In the genomic region with DNA sequence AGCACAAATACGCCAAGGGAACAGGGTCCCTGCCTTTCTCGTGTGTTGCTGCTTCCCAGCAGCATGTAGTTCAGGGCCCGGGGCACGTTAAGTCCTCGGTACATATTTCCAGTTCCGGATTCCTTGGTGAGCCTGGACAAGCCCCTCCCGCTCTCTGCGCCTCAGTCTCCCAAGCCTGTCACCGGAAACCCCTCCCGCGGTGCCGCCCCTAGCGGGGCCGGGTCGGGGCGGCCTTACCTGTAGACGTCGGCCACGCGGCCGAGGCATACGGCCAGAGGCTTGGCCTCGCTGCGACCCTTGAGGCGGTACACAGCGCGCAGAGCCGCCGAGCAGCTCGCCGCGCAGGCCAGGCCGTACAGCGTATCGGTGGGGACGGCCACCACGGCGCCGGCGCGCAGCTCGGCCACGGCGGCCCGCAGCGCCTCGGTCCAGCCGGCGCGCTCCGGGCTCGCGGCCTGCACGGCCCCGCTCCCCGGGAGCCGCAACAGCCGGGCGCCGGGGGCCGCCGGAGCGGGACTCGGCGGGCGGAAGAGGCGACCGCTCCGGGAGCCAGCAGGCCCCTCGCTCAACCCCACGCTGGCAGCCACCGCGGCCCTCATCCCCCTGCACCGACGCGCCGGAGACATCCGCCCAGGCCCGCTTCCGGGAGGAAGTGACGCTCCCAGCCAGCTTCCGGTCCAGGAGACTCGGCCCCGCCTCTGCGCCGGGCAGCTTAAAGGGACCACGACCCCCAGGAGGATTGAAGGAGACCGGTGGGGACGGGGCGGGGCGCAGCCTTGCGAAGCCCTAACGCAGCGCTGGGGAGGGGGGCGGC, we compare ENCODE assay signal across 1 cellular context.
A peak's percentile ranks its signal among the peaks of the same experiment; 100 is the strongest.
TF ChIP-seq lines count a peak whose summit lies in the region.

A gene (plus strand): TSS at position 236 of the 814 bp plus-strand sequence. CDS start 615 bp downstream, outside the sequence.
A gene with protein sequence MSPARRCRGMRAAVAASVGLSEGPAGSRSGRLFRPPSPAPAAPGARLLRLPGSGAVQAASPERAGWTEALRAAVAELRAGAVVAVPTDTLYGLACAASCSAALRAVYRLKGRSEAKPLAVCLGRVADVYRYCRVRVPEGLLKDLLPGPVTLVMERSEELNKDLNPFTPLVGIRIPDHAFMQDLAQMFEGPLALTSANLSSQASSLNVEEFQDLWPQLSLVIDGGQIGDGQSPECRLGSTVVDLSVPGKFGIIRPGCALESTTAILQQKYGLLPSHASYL (minus strand): TSS at position 654 of the 814 bp plus-strand sequence. CDS start 28 bp downstream, at position 626.

TF ChIP-seq in HepG2, 621 proteins besides CTCF, POLR2A, EP300 and RAD21 (continued from another document and continues in another):
- no peak for TF ChIP-seq HNF4G (IDR thresholded peaks at IDR 0.05; ENCODE audit: borderline replicate concordance, low read depth, low read length)
- no peak; the same call in 1 of the 2 replicates for TF ChIP-seq HNF4G (CRISPR knock-in tag; IDR thresholded peaks at IDR 0.05; ENCODE audit: borderline replicate concordance, low read depth)
- TF ChIP-seq FOSL2 (CRISPR knock-in tag; IDR thresholded peaks at IDR 0.05): peak; percentile 12; the same call in 1 of the 2 replicates
- TF ChIP-seq YEATS2 (CRISPR knock-in tag; IDR thresholded peaks at IDR 0.05; ENCODE audit: borderline replicate concordance): 0 out of 2 replicates have a peak, but pooled peaks have one; percentile 15
- no peak for TF ChIP-seq HHEX (CRISPR knock-in tag; IDR thresholded peaks at IDR 0.05)
- TF ChIP-seq MXI1 (IDR thresholded peaks at IDR 0.05; ENCODE audit: borderline replicate concordance, low read depth, low read length): peak; percentile 82; the same call in 1 of the 3 replicates
- TF ChIP-seq HDAC1 (CRISPR knock-in tag; IDR thresholded peaks at IDR 0.05): peak; percentile 64
- no peak for TF ChIP-seq ZNF451 (CRISPR knock-in tag; IDR thresholded peaks at IDR 0.05)
- TF ChIP-seq, protein P1, sequence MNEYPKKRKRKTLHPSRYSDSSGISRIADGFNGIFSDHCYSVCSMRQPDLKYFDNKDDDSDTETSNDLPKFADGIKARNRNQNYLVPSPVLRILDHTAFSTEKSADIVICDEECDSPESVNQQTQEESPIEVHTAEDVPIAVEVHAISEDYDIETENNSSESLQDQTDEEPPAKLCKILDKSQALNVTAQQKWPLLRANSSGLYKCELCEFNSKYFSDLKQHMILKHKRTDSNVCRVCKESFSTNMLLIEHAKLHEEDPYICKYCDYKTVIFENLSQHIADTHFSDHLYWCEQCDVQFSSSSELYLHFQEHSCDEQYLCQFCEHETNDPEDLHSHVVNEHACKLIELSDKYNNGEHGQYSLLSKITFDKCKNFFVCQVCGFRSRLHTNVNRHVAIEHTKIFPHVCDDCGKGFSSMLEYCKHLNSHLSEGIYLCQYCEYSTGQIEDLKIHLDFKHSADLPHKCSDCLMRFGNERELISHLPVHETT (CRISPR knock-in tag; conservative IDR thresholded peaks at IDR 0.05): peak; percentile 67; the same call in 1 of the 2 replicates
- peak; percentile 11; the same call in 1 of the 2 replicates for TF ChIP-seq RXRA (CRISPR knock-in tag; IDR thresholded peaks at IDR 0.05)
- TF ChIP-seq, protein P2, sequence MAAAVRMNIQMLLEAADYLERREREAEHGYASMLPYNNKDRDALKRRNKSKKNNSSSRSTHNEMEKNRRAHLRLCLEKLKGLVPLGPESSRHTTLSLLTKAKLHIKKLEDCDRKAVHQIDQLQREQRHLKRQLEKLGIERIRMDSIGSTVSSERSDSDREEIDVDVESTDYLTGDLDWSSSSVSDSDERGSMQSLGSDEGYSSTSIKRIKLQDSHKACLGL (CRISPR knock-in tag; IDR thresholded peaks at IDR 0.05): peak; percentile 52
- TF ChIP-seq ZNF607 (CRISPR knock-in tag; IDR thresholded peaks at IDR 0.05; ENCODE audit: borderline replicate concordance): peak; percentile 50; the same call in 1 of the 2 replicates
- TF ChIP-seq POLR2AphosphoS5 (IDR thresholded peaks at IDR 0.05; ENCODE audit: low read depth, low read length): peak; percentile 72
- peak; percentile 25; the same call in 1 of the 2 replicates for TF ChIP-seq SP5 (CRISPR knock-in tag; IDR thresholded peaks at IDR 0.05; ENCODE audit: borderline replicate concordance, low read depth)
- TF ChIP-seq ZNF724P (CRISPR knock-in tag; IDR thresholded peaks at IDR 0.05; ENCODE audit: borderline replicate concordance): 0 out of 2 replicates have a peak, but pooled peaks have one; percentile 68
- TF ChIP-seq, protein P3, sequence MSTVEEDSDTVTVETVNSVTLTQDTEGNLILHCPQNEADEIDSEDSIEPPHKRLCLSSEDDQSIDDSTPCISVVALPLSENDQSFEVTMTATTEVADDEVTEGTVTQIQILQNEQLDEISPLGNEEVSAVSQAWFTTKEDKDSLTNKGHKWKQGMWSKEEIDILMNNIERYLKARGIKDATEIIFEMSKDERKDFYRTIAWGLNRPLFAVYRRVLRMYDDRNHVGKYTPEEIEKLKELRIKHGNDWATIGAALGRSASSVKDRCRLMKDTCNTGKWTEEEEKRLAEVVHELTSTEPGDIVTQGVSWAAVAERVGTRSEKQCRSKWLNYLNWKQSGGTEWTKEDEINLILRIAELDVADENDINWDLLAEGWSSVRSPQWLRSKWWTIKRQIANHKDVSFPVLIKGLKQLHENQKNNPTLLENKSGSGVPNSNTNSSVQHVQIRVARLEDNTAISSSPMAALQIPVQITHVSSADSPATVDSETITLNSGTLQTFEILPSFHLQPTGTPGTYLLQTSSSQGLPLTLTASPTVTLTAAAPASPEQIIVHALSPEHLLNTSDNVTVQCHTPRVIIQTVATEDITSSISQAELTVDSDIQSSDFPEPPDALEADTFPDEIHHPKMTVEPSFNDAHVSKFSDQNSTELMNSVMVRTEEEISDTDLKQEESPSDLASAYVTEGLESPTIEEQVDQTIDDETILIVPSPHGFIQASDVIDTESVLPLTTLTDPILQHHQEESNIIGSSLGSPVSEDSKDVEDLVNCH (CRISPR knock-in tag; IDR thresholded peaks at IDR 0.05): no peak
- no peak; the same call in 1 of the 2 replicates for TF ChIP-seq ZNF772 (CRISPR knock-in tag; IDR thresholded peaks at IDR 0.05)
- 0 out of 2 replicates have a peak, but pooled peaks have one; percentile 15 for TF ChIP-seq GATAD2A (CRISPR knock-in tag; IDR thresholded peaks at IDR 0.05)
- TF ChIP-seq MYC (CRISPR knock-in tag; IDR thresholded peaks at IDR 0.05; ENCODE audit: borderline replicate concordance): peak; percentile 98
- TF ChIP-seq PHF20 (CRISPR knock-in tag; IDR thresholded peaks at IDR 0.05): peak; percentile 80
- TF ChIP-seq KMT2B (CRISPR knock-in tag; IDR thresholded peaks at IDR 0.05): peak; percentile 38; the same call in 1 of the 2 replicates
- TF ChIP-seq, protein P4, sequence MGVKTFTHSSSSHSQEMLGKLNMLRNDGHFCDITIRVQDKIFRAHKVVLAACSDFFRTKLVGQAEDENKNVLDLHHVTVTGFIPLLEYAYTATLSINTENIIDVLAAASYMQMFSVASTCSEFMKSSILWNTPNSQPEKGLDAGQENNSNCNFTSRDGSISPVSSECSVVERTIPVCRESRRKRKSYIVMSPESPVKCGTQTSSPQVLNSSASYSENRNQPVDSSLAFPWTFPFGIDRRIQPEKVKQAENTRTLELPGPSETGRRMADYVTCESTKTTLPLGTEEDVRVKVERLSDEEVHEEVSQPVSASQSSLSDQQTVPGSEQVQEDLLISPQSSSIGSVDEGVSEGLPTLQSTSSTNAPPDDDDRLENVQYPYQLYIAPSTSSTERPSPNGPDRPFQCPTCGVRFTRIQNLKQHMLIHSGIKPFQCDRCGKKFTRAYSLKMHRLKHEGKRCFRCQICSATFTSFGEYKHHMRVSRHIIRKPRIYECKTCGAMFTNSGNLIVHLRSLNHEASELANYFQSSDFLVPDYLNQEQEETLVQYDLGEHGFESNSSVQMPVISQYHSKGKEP (CRISPR knock-in tag; IDR thresholded peaks at IDR 0.05): peak; percentile 78; the same call in 1 of the 2 replicates
- TF ChIP-seq ZFX (CRISPR knock-in tag; IDR thresholded peaks at IDR 0.05; ENCODE audit: low read depth): peak; percentile 90
- TF ChIP-seq, protein P5, sequence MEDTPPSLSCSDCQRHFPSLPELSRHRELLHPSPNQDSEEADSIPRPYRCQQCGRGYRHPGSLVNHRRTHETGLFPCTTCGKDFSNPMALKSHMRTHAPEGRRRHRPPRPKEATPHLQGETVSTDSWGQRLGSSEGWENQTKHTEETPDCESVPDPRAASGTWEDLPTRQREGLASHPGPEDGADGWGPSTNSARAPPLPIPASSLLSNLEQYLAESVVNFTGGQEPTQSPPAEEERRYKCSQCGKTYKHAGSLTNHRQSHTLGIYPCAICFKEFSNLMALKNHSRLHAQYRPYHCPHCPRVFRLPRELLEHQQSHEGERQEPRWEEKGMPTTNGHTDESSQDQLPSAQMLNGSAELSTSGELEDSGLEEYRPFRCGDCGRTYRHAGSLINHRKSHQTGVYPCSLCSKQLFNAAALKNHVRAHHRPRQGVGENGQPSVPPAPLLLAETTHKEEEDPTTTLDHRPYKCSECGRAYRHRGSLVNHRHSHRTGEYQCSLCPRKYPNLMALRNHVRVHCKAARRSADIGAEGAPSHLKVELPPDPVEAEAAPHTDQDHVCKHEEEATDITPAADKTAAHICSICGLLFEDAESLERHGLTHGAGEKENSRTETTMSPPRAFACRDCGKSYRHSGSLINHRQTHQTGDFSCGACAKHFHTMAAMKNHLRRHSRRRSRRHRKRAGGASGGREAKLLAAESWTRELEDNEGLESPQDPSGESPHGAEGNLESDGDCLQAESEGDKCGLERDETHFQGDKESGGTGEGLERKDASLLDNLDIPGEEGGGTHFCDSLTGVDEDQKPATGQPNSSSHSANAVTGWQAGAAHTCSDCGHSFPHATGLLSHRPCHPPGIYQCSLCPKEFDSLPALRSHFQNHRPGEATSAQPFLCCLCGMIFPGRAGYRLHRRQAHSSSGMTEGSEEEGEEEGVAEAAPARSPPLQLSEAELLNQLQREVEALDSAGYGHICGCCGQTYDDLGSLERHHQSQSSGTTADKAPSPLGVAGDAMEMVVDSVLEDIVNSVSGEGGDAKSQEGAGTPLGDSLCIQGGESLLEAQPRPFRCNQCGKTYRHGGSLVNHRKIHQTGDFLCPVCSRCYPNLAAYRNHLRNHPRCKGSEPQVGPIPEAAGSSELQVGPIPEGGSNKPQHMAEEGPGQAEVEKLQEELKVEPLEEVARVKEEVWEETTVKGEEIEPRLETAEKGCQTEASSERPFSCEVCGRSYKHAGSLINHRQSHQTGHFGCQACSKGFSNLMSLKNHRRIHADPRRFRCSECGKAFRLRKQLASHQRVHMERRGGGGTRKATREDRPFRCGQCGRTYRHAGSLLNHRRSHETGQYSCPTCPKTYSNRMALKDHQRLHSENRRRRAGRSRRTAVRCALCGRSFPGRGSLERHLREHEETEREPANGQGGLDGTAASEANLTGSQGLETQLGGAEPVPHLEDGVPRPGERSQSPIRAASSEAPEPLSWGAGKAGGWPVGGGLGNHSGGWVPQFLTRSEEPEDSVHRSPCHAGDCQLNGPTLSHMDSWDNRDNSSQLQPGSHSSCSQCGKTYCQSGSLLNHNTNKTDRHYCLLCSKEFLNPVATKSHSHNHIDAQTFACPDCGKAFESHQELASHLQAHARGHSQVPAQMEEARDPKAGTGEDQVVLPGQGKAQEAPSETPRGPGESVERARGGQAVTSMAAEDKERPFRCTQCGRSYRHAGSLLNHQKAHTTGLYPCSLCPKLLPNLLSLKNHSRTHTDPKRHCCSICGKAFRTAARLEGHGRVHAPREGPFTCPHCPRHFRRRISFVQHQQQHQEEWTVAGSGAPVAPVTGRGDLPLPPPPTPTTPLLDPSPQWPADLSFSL (CRISPR knock-in tag; IDR thresholded peaks at IDR 0.05): no peak
- TF ChIP-seq, protein P6, sequence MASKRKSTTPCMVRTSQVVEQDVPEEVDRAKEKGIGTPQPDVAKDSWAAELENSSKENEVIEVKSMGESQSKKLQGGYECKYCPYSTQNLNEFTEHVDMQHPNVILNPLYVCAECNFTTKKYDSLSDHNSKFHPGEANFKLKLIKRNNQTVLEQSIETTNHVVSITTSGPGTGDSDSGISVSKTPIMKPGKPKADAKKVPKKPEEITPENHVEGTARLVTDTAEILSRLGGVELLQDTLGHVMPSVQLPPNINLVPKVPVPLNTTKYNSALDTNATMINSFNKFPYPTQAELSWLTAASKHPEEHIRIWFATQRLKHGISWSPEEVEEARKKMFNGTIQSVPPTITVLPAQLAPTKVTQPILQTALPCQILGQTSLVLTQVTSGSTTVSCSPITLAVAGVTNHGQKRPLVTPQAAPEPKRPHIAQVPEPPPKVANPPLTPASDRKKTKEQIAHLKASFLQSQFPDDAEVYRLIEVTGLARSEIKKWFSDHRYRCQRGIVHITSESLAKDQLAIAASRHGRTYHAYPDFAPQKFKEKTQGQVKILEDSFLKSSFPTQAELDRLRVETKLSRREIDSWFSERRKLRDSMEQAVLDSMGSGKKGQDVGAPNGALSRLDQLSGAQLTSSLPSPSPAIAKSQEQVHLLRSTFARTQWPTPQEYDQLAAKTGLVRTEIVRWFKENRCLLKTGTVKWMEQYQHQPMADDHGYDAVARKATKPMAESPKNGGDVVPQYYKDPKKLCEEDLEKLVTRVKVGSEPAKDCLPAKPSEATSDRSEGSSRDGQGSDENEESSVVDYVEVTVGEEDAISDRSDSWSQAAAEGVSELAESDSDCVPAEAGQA (IDR thresholded peaks at IDR 0.05; ENCODE audit: low read depth): 0 out of 2 replicates have a peak, but pooled peaks have one; percentile 20
- TF ChIP-seq, protein P6 (CRISPR knock-in tag; IDR thresholded peaks at IDR 0.05; ENCODE audit: borderline replicate concordance): no peak
- no peak for TF ChIP-seq KLF16 (CRISPR knock-in tag; IDR thresholded peaks at IDR 0.05)
- TF ChIP-seq, protein P7, sequence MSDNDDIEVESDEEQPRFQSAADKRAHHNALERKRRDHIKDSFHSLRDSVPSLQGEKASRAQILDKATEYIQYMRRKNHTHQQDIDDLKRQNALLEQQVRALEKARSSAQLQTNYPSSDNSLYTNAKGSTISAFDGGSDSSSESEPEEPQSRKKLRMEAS (IDR thresholded peaks at IDR 0.05): peak; percentile 86
- TF ChIP-seq HNRNPK (IDR thresholded peaks at IDR 0.05; ENCODE audit: low read depth, low read length, poor library complexity, severe bottlenecking): peak; percentile 44
- no peak; the same call in 1 of the 2 replicates for TF ChIP-seq KAT7 (CRISPR knock-in tag; IDR thresholded peaks at IDR 0.05; ENCODE audit: borderline replicate concordance)
- TF ChIP-seq, protein P8, sequence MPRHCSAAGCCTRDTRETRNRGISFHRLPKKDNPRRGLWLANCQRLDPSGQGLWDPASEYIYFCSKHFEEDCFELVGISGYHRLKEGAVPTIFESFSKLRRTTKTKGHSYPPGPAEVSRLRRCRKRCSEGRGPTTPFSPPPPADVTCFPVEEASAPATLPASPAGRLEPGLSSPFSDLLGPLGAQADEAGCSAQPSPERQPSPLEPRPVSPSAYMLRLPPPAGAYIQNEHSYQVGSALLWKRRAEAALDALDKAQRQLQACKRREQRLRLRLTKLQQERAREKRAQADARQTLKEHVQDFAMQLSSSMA (CRISPR knock-in tag; IDR thresholded peaks at IDR 0.05): no peak
